Comparison of ENCODE assay signal across 10 cellular contexts in genomic region chr7:158816271-158816670, GRCh38. TPM values are rescaled to one million over a fixed set of nuclear protein-coding genes. Genes with fewer than 3 reads are reported as not detected.
A peak's percentile ranks its signal among the peaks of the same experiment; 100 is the strongest.
DNase-seq lines count a peak whose midpoint lies in the region; ATAC-seq and TF ChIP-seq lines count a peak whose summit lies in the region.
"Had no signal": no experiment of that assay in that cellular context is flagged by ENCODE, and none has a peak within 500 bp of the region (broad histone marks: within the 10 kb centered on the region; RNA-seq: fewer than 3 reads in every experiment).

No MANE protein-coding gene starts in this region.

- DNase-seq in activated CD4-positive, alpha-beta T cell treated with anti-CD3 and anti-CD28 coated beads, Interleukin-2, amount 10 ng/mL, durations not matched to agents 7 days and 5 days: no peak
- no peak for DNase-seq in activated CD4-positive, alpha-beta T cell treated with anti-CD3 and anti-CD28 coated beads, Interleukin-2, amount 50 U/mL, for 4 hours
- DNase-seq in body of pancreas (no peak), lower lobe of right lung (no peak), tibial nerve (ENCODE audit: low spot score in 2 of 2) (no peak), GM20000 (ENCODE audit: low spot score) (no peak), NCI-H345 treated with DMSO at 0.1 percent for 48 hours (lab: John Stamatoyannopoulos, UW; ENCODE audit: unreplicated experiment) (no peak)
- DNase-seq: NCI-H1105 treated with DMSO at 0.1 percent for 48 hours had no signal

- intact Hi-C loops in body of pancreas (cut with DNase I) (no loop called here), lower lobe of right lung (cut with DNase I) (no loop called here)

- H3K4me1 Mint-ChIP-seq in activated CD4-positive, alpha-beta T cell treated with anti-CD3 and anti-CD28 coated beads, Interleukin-2, amount 10 ng/mL, durations not matched to agents 7 days and 5 days: peaks cover 98% of the 10 kb centered on the region

- no peaks in the 10 kb centered on the region for H3K9me3 Mint-ChIP-seq in activated CD4-positive, alpha-beta T cell treated with anti-CD3 and anti-CD28 coated beads, Interleukin-2, amount 10 ng/mL, durations not matched to agents 7 days and 5 days

- no peaks in the 10 kb centered on the region for H3K27me3 Mint-ChIP-seq in activated CD4-positive, alpha-beta T cell treated with anti-CD3 and anti-CD28 coated beads, Interleukin-2, amount 10 ng/mL, durations not matched to agents 7 days and 5 days

- TF ChIP-seq POLR2A in body of pancreas (IDR thresholded peaks at IDR 0.05) (no peak), tibial nerve (IDR thresholded peaks at IDR 0.05) (no peak)

- no peak overlapping the region for H3K4me3 ChIP-seq in body of pancreas
- H3K4me3 ChIP-seq in lower lobe of right lung: no peak overlapping the region
- peak overlapping the region in 1 of 4 donors; percentile 22 for H3K4me3 ChIP-seq in tibial nerve
- H3K4me3 ChIP-seq: SJSA1 had no signal

- peaks cover 51% of the 10 kb centered on the region for H3K36me3 Mint-ChIP-seq in activated CD4-positive, alpha-beta T cell treated with anti-CD3 and anti-CD28 coated beads, Interleukin-2, amount 10 ng/mL, durations not matched to agents 7 days and 5 days (ENCODE audit: low read depth)

- ATAC-seq in body of pancreas (no peak), lower lobe of right lung (no peak), GM19452 (IDR thresholded peaks at IDR 0.05; ENCODE audit: unreplicated experiment) (no peak)

- H3K27ac ChIP-seq in body of pancreas (peak overlapping the region; percentile 19 to 84 (median 40)), lower lobe of right lung (peak overlapping the region; percentile 90), tibial nerve (peak overlapping the region; percentile 11 to 92 (median 90))
- H3K27ac ChIP-seq: SJSA1 had no signal

- POLR2A ChIA-PET in activated CD4-positive, alpha-beta T cell treated with anti-CD3 and anti-CD28 coated beads, Interleukin-2, amount 10 ng/mL, durations not matched to agents 7 days and 5 days (lab: Charles Lee): no interaction called here

- peak overlapping the region; percentile 56 for H3K4me3 Mint-ChIP-seq in activated CD4-positive, alpha-beta T cell treated with anti-CD3 and anti-CD28 coated beads, Interleukin-2, amount 10 ng/mL, durations not matched to agents 7 days and 5 days

- H3K27ac Mint-ChIP-seq in activated CD4-positive, alpha-beta T cell treated with anti-CD3 and anti-CD28 coated beads, Interleukin-2, amount 10 ng/mL, durations not matched to agents 7 days and 5 days: peak overlapping the region; percentile 91

- no peak for TF ChIP-seq EP300 in tibial nerve (IDR thresholded peaks at IDR 0.05)

- 65% methylated on average over 3 of the region's 3 CpGs for WGBS in body of pancreas, 2 donors
- 51 to 66% methylated on average over 3 of the region's 3 CpGs for WGBS in tibial nerve, 2 donors

- H3K9me3 ChIP-seq in body of pancreas (no peaks in the 10 kb centered on the region), lower lobe of right lung (no peaks in the 10 kb centered on the region), tibial nerve (no peaks in the 10 kb centered on the region)
- H3K9me3 ChIP-seq: SJSA1 had no signal

- CTCF ChIA-PET in activated CD4-positive, alpha-beta T cell treated with anti-CD3 and anti-CD28 coated beads, Interleukin-2, amount 10 ng/mL, durations not matched to agents 7 days and 5 days (lab: Charles Lee): interaction anchor here (1.3 to 1.9 kb wide), 5 partner anchors 8 to 101 kb away, joined by 3 to 8 read pairs (median 4); no protein-coding TSS in a partner anchor

- H3K4me1 ChIP-seq in body of pancreas: peaks cover 65% of the 10 kb centered on the region
- peaks cover 93% of the 10 kb centered on the region for H3K4me1 ChIP-seq in lower lobe of right lung
- peaks cover 7 to 83% (median 75%) of the 10 kb centered on the region in 4 donors for H3K4me1 ChIP-seq in tibial nerve

- H3K27me3 ChIP-seq in body of pancreas: no peaks in the 10 kb centered on the region
- H3K27me3 ChIP-seq in lower lobe of right lung (ENCODE audit: low read depth): no peaks in the 10 kb centered on the region
- H3K27me3 ChIP-seq in tibial nerve: no peaks in the 10 kb centered on the region
- H3K27me3 ChIP-seq: SJSA1 had no signal

- TF ChIP-seq CTCF in body of pancreas (IDR thresholded peaks at IDR 0.05) (no peak), lower lobe of right lung (IDR thresholded peaks at IDR 0.05) (no peak), tibial nerve (IDR thresholded peaks at IDR 0.05) (no peak), GM20000 (IDR thresholded peaks at IDR 0.05; ENCODE audit: extremely low read depth, missing control alignments) (no peak)

- H3K36me3 ChIP-seq in body of pancreas (replicated peaks in 1 of 2; ENCODE audit: insufficient read depth in 1 of 2, low read depth in 2 of 2) (no peaks in the 10 kb centered on the region), lower lobe of right lung (no peaks in the 10 kb centered on the region), tibial nerve (no peaks in the 10 kb centered on the region)
- H3K36me3 ChIP-seq: SJSA1 had no signal

RNA-seq across cellular contexts. Expression of gene ESYT2, which starts 13.0 kb away (rescaled TPM):
- total RNA-seq in activated CD4-positive, alpha-beta T cell treated with anti-CD3 and anti-CD28 coated beads, Interleukin-2, amount 10 ng/mL, durations not matched to agents 7 days and 5 days: 100 to 1,000 TPM; 116 to 124 TPM
- 10 to 100 TPM; 35.9 to 40.5 TPM for total RNA-seq in body of pancreas
- total RNA-seq in lower lobe of right lung: 55.5 TPM
- 100 to 1,000 TPM in 3 of 4 donors, 10 to 100 TPM in 1; 91.0 to 124 (median 114) TPM for total RNA-seq in tibial nerve

RNA-seq across cellular contexts. Expression of gene DYNC2I1, which starts 40.1 kb away (rescaled TPM):
- total RNA-seq in activated CD4-positive, alpha-beta T cell treated with anti-CD3 and anti-CD28 coated beads, Interleukin-2, amount 10 ng/mL, durations not matched to agents 7 days and 5 days: 10 to 100 TPM; 10.6 to 13.2 TPM
- 10 to 100 TPM; 13.7 to 14.8 TPM for total RNA-seq in body of pancreas
- total RNA-seq in lower lobe of right lung: 22.4 TPM
- 10 to 100 TPM; 19.2 to 41.4 (median 25.9) TPM for total RNA-seq in tibial nerve

Comparison
In these comparisons a context has a peak if more than half of its experiments do, and no peak if none do; other contexts are left out.
1. H3K27ac ChIP-seq: peak in every context shown above with its lines; median percentile 90 in lower lobe of right lung; 90 in tibial nerve; 40 in body of pancreas.